In the genomic region with DNA sequence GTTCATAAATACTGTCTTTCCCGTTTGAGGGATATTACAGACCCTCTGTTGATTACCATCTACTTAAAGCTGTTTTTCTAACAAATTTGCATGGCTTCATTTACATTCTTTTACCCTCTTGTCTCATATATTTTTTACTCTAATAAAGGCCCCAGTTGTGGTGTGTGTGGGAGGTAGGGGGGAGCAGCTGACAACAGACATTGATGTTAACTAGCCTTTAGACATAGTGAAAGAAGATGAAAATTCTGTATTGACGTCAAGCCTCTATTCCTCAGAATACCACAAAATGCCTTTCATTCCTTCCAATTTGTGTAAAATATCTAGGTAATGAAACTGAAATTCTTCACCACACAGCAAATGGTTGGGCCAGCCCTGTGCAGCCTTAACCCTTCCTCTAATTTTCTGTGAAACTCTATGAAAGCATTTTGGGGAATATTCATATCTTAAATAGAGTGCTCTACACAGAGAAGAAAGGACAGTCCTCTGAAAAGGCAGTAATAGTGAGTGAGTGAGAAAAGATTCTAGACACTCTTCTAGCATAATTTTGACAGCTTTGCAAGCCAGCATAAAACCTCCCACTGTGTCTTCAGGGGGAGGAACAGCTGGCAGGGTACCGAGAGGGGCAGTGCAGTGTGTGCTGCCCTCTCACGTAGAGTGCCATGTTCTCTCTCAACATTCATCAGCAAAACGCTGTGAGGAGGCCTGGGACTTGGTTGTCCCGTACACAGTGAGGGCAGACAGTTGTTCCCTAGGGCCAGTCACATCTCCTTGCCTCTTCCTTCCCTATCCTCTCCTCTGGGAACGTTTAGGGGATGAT, we compare ENCODE assay signal across 10 cellular contexts. TPM values are rescaled to one million over a fixed set of nuclear protein-coding genes. Genes with fewer than 3 reads are reported as not detected.
DNase-seq lines count a peak whose midpoint lies in the region; ATAC-seq, FAIRE-seq and TF ChIP-seq lines count a peak whose summit lies in the region.
"Had no signal": no experiment of that assay in that cellular context is flagged by ENCODE, and none has a peak within 500 bp of the region (broad histone marks: within the 10 kb centered on the region; RNA-seq: fewer than 3 reads in every experiment).

No MANE protein-coding gene starts in this region.

- H3K79me2 ChIP-seq in keratinocyte (ENCODE audit: control insufficient read depth, insufficient read depth, low read length) = peaks cover 51% of the 10 kb centered on the region

- intact Hi-C loops in activated CD4-positive, alpha-beta memory T cell treated with anti-CD3 and anti-CD28 coated beads for 36 hours (cut with micrococcal nuclease) = loop anchor here (1.0 to 10.0 kb wide), 6 partner anchors 20 to 355 kb away; a partner anchor contains a TSS
- intact Hi-C loops in aorta (cut with DNase I) = loop anchor here in 1 of 2 donors (5.0 to 10.0 kb wide), 2 partner anchors 35 to 128 kb away; no protein-coding TSS in a partner anchor

- in situ Hi-C loops in HAP-1 (cut with MboI; ENCODE audit: low sequenced_read_pairs) = loop anchor here (10.0 kb wide), 1 partner anchor 128 kb away; no protein-coding TSS in a partner anchor

- no peaks in the 10 kb centered on the region for H4K20me1 ChIP-seq in keratinocyte (ENCODE audit: control insufficient read depth, extremely low read depth, insufficient read depth, low read length)

- peaks cover 7% of the 10 kb centered on the region for H3K9me1 ChIP-seq in keratinocyte (ENCODE audit: control insufficient read depth, extremely low read depth, insufficient read depth, low read length)

- FAIRE-seq in keratinocyte (lab: Jason Lieb, UNC) = no peak
- FAIRE-seq: colon had no signal

- peak overlapping the region; percentile 46 for H3K4me3 Mint-ChIP-seq in activated CD4-positive, alpha-beta memory T cell treated with anti-CD3 and anti-CD28 coated beads for 36 hours

- dilution Hi-C loops in keratinocyte (cut with MboI; ENCODE audit: extremely low pct_ligation_motif_present, low sequenced_read_pairs) = no loop called here

- peak overlapping the region; percentile 39 for H3K4me2 ChIP-seq in keratinocyte (ENCODE audit: control insufficient read depth, extremely low read depth, insufficient read depth, low read depth, low read length)

- CTCF ChIA-PET in activated CD4-positive, alpha-beta memory T cell treated with anti-CD3 and anti-CD28 coated beads for 36 hours (lab: Charles Lee) = interaction anchor here (0.6 to 2.9 kb wide), 9 partner anchors 11 to 937 kb away, joined by 3 to 19 read pairs (median 8); a partner anchor contains a TSS

- H3K4me3 ChIP-seq in HAP-1 = no peak overlapping the region
- peak overlapping the region in 1 of 3 experiments; percentile 16 for H3K4me3 ChIP-seq in keratinocyte (ENCODE audit: control insufficient read depth in 2 of 3, extremely low read depth in 1 of 3, insufficient read depth in 2 of 3, low read depth in 1 of 3, low read length in 3 of 3)
- no peak overlapping the region for H3K4me3 ChIP-seq in aorta (ENCODE audit: low read length in 2 of 2)

- H3K4me1 Mint-ChIP-seq in activated CD4-positive, alpha-beta memory T cell treated with anti-CD3 and anti-CD28 coated beads for 36 hours (ENCODE audit: low read depth) = peaks cover 55% of the 10 kb centered on the region

- DNase-seq in Daoy (ENCODE audit: low read depth) = peak; percentile 61
- peak; percentile 37 to 40 for DNase-seq in HAP-1 (ENCODE audit: low spot score in 2 of 2)
- peak; percentile 81 for DNase-seq in activated CD4-positive, alpha-beta memory T cell treated with anti-CD3 and anti-CD28 coated beads for 36 hours
- DNase-seq in keratinocyte (ENCODE audit: low read depth, low spot score) = no peak
- DNase-seq in aorta = no peak
- DNase-seq in putamen (ENCODE audit: low spot score) = no peak
- DNase-seq in activated CD4-positive, CD25-positive, alpha-beta regulatory T cell (lab: John Stamatoyannopoulos, UW) = no peak

- H3K4me1 ChIP-seq in HAP-1 (peaks cover 43% of the 10 kb centered on the region), keratinocyte (ENCODE audit: control insufficient read depth, extremely low read depth, insufficient read depth, low read length) (peaks cover 51% of the 10 kb centered on the region), aorta (ENCODE audit: control insufficient read depth in 1 of 2, insufficient read depth in 2 of 2, low read length in 2 of 2) (peaks cover 5 to 8% of the 10 kb centered on the region in 2 donors)

- H3K9me3 Mint-ChIP-seq in activated CD4-positive, alpha-beta memory T cell treated with anti-CD3 and anti-CD28 coated beads for 36 hours = no peaks in the 10 kb centered on the region

- no peak overlapping the region for H2AFZ ChIP-seq in keratinocyte (ENCODE audit: control insufficient read depth, low read length)

- peak overlapping the region; percentile 48 for H3K9ac ChIP-seq in keratinocyte (ENCODE audit: control insufficient read depth, extremely low read depth, insufficient read depth, low read length)

- peak overlapping the region; percentile 99 for H3K27ac Mint-ChIP-seq in activated CD4-positive, alpha-beta memory T cell treated with anti-CD3 and anti-CD28 coated beads for 36 hours

- H3K9me3 ChIP-seq in HAP-1 (no peaks in the 10 kb centered on the region), keratinocyte (ENCODE audit: control insufficient read depth, low read depth, low read length) (no peaks in the 10 kb centered on the region), aorta (ENCODE audit: control insufficient read depth, low read length) (no peaks in the 10 kb centered on the region)

- peaks cover 40% of the 10 kb centered on the region for H3K36me3 Mint-ChIP-seq in activated CD4-positive, alpha-beta memory T cell treated with anti-CD3 and anti-CD28 coated beads for 36 hours

- no peaks in the 10 kb centered on the region for H3K27me3 Mint-ChIP-seq in activated CD4-positive, alpha-beta memory T cell treated with anti-CD3 and anti-CD28 coated beads for 36 hours

- H3K36me3 ChIP-seq in HAP-1 (replicated peaks) = 0 out of 2 replicates have a peak, but pooled peaks cover 6% of the 10 kb centered on the region
- H3K36me3 ChIP-seq in keratinocyte (ENCODE audit: control insufficient read depth in 2 of 2, extremely low read depth in 1 of 2, insufficient read depth in 2 of 2, low read length in 2 of 2) = peaks cover 30 to 54% of the 10 kb centered on the region in 2 experiments
- H3K36me3 ChIP-seq in aorta (ENCODE audit: control insufficient read depth in 1 of 2, insufficient read depth in 2 of 2, low read length in 1 of 2) = peaks cover 0 to 4% of the 10 kb centered on the region in 2 donors

- H3K27me3 ChIP-seq in HAP-1 (ENCODE audit: low read depth) = no peaks in the 10 kb centered on the region
- H3K27me3 ChIP-seq in keratinocyte (ENCODE audit: control insufficient read depth, extremely low read depth, insufficient read depth, low read length) = no peaks in the 10 kb centered on the region
- no peaks in the 10 kb centered on the region for H3K27me3 ChIP-seq in aorta (ENCODE audit: control insufficient read depth in 1 of 2, insufficient read depth in 2 of 2, low read length in 1 of 2)

- ATAC-seq in aorta (ENCODE audit: low FRiP score) = peak; percentile 47
- no peak for ATAC-seq in HG03097 (IDR thresholded peaks at IDR 0.05; ENCODE audit: low FRiP score, unreplicated experiment)
- ATAC-seq: HCT116 had no signal

- WGBS in aorta, 2 donors = 9 to 11% methylated on average over 7 of the region's 7 CpGs

- peak in 1 of 3 experiments; percentile 28 for TF ChIP-seq CTCF in keratinocyte (optimal IDR thresholded peaks at IDR 0.05 in 1 of 3, IDR thresholded peaks at IDR 0.05 in 1 of 3, conservative IDR thresholded peaks at IDR 0.05 in 1 of 3; ENCODE audit: extremely low read depth in 1 of 3, insufficient read depth in 2 of 3, low read length in 3 of 3)

- POLR2A ChIA-PET in activated CD4-positive, alpha-beta memory T cell treated with anti-CD3 and anti-CD28 coated beads for 36 hours (lab: Charles Lee) = interaction anchor here (0.8 to 2.8 kb wide), 11 partner anchors 14 to 213 kb away, joined by 3 to 21 read pairs (median 3); a partner anchor contains a TSS

- peak overlapping the region; percentile 61 for H3K27ac ChIP-seq in keratinocyte (ENCODE audit: control insufficient read depth, insufficient read depth, low read length)
- peak overlapping the region; percentile 58 to 90 for H3K27ac ChIP-seq in aorta (ENCODE audit: low read depth in 1 of 2, low read length in 2 of 2)

RNA-seq across cellular contexts. Expression of a gene that starts 20.1 kb away (rescaled TPM):
- total RNA-seq in Daoy (2014; rRNA removed; shearing (Covaris generic)) = 18.2 and 36.6 TPM in 2 replicates
- 10 to 100 TPM; 59.5 to 63.0 TPM for total RNA-seq in activated CD4-positive, alpha-beta memory T cell treated with anti-CD3 and anti-CD28 coated beads for 36 hours
- polyA plus RNA-seq in keratinocyte (50.6 to 72.3 TPM (median 61.4 TPM) in 3 replicates), aorta (100 to 1,000 TPM in 1 of 2 donors, 10 to 100 TPM in 1; 27.3 to 115 TPM)
- 16.5 TPM for polyA plus RNA-seq in keratinocyte (2011; ENCODE audit: low read depth)
- 34.2 and 52.2 TPM in 2 replicates for polyA plus RNA-seq in keratinocyte (2011; cell fraction: cytosol; rRNA removed)
- 134 and 136 TPM in 2 replicates for polyA plus RNA-seq in keratinocyte (2011; cell fraction: nucleus; rRNA removed)
- polyA plus RNA-seq in keratinocyte (2012; ENCODE audit: low replicate concordance) = 22.1 and 30.6 TPM in 2 replicates
- 34.1 to 97.0 TPM (median 89.8 TPM) in 3 replicates for polyA minus RNA-seq in keratinocyte
- polyA minus RNA-seq in keratinocyte (2011; cell fraction: cytosol; rRNA and poly(A)+ RNA removed) = 36.1 TPM
- 43.4 and 81.5 TPM in 2 replicates for polyA minus RNA-seq in keratinocyte (2011; cell fraction: nucleus; rRNA and poly(A)+ RNA removed)
- total RNA-seq in aorta = 10 to 100 TPM; 62.8 to 66.6 TPM

Comparison
In these comparisons a context has a peak if more than half of its experiments do, and no peak if none do; other contexts are left out.
1. DNase-seq: peak in Daoy (single experiment), HAP-1 (2 of 2) and activated CD4-positive, alpha-beta memory T cell treated with anti-CD3 and anti-CD28 coated beads for 36 hours (single experiment); none in keratinocyte (single experiment), aorta (0 of 2), putamen (single experiment) and activated CD4-positive, CD25-positive, alpha-beta regulatory T cell (0 of 4).